In genomic region chr11:121722431-121723256, GRCh38 we compare ENCODE assay signal across 8 cellular contexts.
DNase-seq lines count a peak whose midpoint lies in the region; ATAC-seq and TF ChIP-seq lines count a peak whose summit lies in the region.

No MANE protein-coding gene starts in this region.

- H3K9me3 ChIP-seq in left ventricle myocardium inferior (replicated peaks) (no peaks in the 10 kb centered on the region), ovary (no peaks in the 10 kb centered on the region)

- DNase-seq in AG08395 (ENCODE audit: low spot score) (peak; percentile 78), LNCaP clone FGC (ENCODE audit: low read depth) (peak; percentile 6), amniotic epithelial cell (ENCODE audit: low read depth) (peak; percentile 79), left ventricle myocardium inferior (peak; percentile 80), ovary (peak; percentile 90 to 94 (median 93)), SW 1271 (lab: John Stamatoyannopoulos, UW) (no peak)
- no peak for DNase-seq in activated CD4-positive, CD25-positive, alpha-beta regulatory T cell (lab: John Stamatoyannopoulos, UW)

- H3K27ac ChIP-seq in left ventricle myocardium inferior (replicated peaks) (peak overlapping the region; percentile 89), ovary (peak overlapping the region; percentile 69 to 97)

- WGBS in ovary, 3 donors = 1% methylated on average over 47 of the region's 47 CpGs

- H3K36me3 ChIP-seq in left ventricle myocardium inferior = no peaks in the 10 kb centered on the region
- no peaks in the 10 kb centered on the region for H3K36me3 ChIP-seq in ovary

- TF ChIP-seq EP300 in ovary (IDR thresholded peaks at IDR 0.05) = peak; percentile 79

- ATAC-seq in HG03378 (IDR thresholded peaks at IDR 0.05; ENCODE audit: unreplicated experiment) = no peak

- intact Hi-C loops in left ventricle myocardium inferior (cut with micrococcal nuclease) = no loop called here
- intact Hi-C loops in ovary (cut with DNase I) = loop anchor here in 3 of 4 donors (2.0 to 10.0 kb wide), 6 partner anchors 18 to 482 kb away; no protein-coding TSS in a partner anchor

- H3K4me1 ChIP-seq in left ventricle myocardium inferior (peaks cover 18% of the 10 kb centered on the region), ovary (ENCODE audit: insufficient read depth) (peaks cover 2% of the 10 kb centered on the region)

- 0 out of 2 replicates have a peak overlapping the region, but pooled peaks have one; percentile 6 for H3K4me3 ChIP-seq in LNCaP clone FGC (ENCODE audit: low read depth, low read length)
- peak overlapping the region; percentile 67 for H3K4me3 ChIP-seq in left ventricle myocardium inferior
- peak overlapping the region; percentile 40 for H3K4me3 ChIP-seq in ovary

- peak; percentile 75 for TF ChIP-seq POLR2A in ovary (IDR thresholded peaks at IDR 0.05)

- H3K27me3 ChIP-seq in left ventricle myocardium inferior (ENCODE audit: low read depth) = no peaks in the 10 kb centered on the region
- H3K27me3 ChIP-seq in ovary = no peaks in the 10 kb centered on the region

- TF ChIP-seq CTCF in LNCaP clone FGC (IDR thresholded peaks at IDR 0.05; ENCODE audit: control insufficient read depth, extremely low read depth, insufficient read depth) (no peak), left ventricle myocardium inferior (IDR thresholded peaks at IDR 0.05; ENCODE audit: borderline replicate concordance) (peak; percentile 24), ovary (IDR thresholded peaks at IDR 0.05) (peak in 2 of 3 donors; percentile 24 to 35)

Comparison
In these comparisons a context has a peak if more than half of its experiments do, and no peak if none do; other contexts are left out.
1. DNase-seq: peak in AG08395 (single experiment), LNCaP clone FGC (single experiment), amniotic epithelial cell (single experiment), left ventricle myocardium inferior (single experiment) and ovary (5 of 5); none in SW 1271 (0 of 2) and activated CD4-positive, CD25-positive, alpha-beta regulatory T cell (0 of 4).
2. H3K4me3 ChIP-seq: peak in every context shown above with its lines; median percentile 67 in left ventricle myocardium inferior; 40 in ovary; 6 in LNCaP clone FGC.